Comparison of ENCODE assay signal across 8 cellular contexts in genomic region chr5:137753986-137754235, GRCh38. TPM values are rescaled to one million over a fixed set of nuclear protein-coding genes. Genes with fewer than 3 reads are reported as not detected.
DNase-seq lines count a peak whose midpoint lies in the region; ATAC-seq, FAIRE-seq and TF ChIP-seq lines count a peak whose summit lies in the region.

No MANE protein-coding gene starts in this region.

- H3K4me1 ChIP-seq in heart right ventricle, result peaks cover 4 to 42% (median 39%) of the 10 kb centered on the region in 9 donors
- peaks cover 0 to 2% of the 10 kb centered on the region in 2 donors for H3K4me1 ChIP-seq in small intestine (ENCODE audit: control insufficient read depth in 2 of 2, insufficient read depth in 1 of 2, low read depth in 1 of 2, low read length in 1 of 2)

- H3K36me3 ChIP-seq in heart right ventricle (peaks cover 0 to 32% (median 0%) of the 10 kb centered on the region in 9 donors), small intestine (ENCODE audit: control insufficient read depth in 2 of 2, insufficient read depth in 2 of 2, low read length in 2 of 2) (peaks cover 0 to 3% of the 10 kb centered on the region in 2 donors)

- ATAC-seq in HG02884 (IDR thresholded peaks at IDR 0.05; ENCODE audit: unreplicated experiment), result peak; percentile 10
- ATAC-seq in heart right ventricle, result peak in 3 of 8 donors; percentile 10 to 43 (median 18)

- no peaks in the 10 kb centered on the region for H3K27me3 ChIP-seq in heart right ventricle
- no peaks in the 10 kb centered on the region for H3K27me3 ChIP-seq in small intestine (ENCODE audit: control insufficient read depth in 2 of 2, insufficient read depth in 2 of 2, low read length in 2 of 2)

- H3K4me3 ChIP-seq in WI38 (ENCODE audit: low read depth, low read length) (peak overlapping the region; percentile 97), heart right ventricle (peak overlapping the region; percentile 69 to 97 (median 88)), small intestine (ENCODE audit: low read depth in 1 of 2, low read length in 2 of 2) (peak overlapping the region; percentile 85 to 96)

- H3K9me3 ChIP-seq in heart right ventricle, result no peaks in the 10 kb centered on the region
- no peaks in the 10 kb centered on the region for H3K9me3 ChIP-seq in small intestine (ENCODE audit: control insufficient read depth, low read depth)

- H3K27ac ChIP-seq in heart right ventricle (peak overlapping the region; percentile 92 to 100 (median 99)), small intestine (ENCODE audit: low read depth in 1 of 2, low read length in 1 of 2) (peak overlapping the region; percentile 98 to 100)

- intact Hi-C loops in heart right ventricle (cut with DNase I), result loop anchor here in 4 of 10 donors (5.0 to 10.0 kb wide), 3 partner anchors 278 to 381 kb away; partner anchors contain the start of genes FAM13B (in 2 of the 4) and NME5 (in 2 of the 4)

- no peak for FAIRE-seq in small intestine (lab: Jason Lieb, UNC)

- TF ChIP-seq CTCF in WI38 (IDR thresholded peaks at IDR 0.05; ENCODE audit: low read depth, low read length) (no peak), heart right ventricle (IDR thresholded peaks at IDR 0.05) (no peak)

- peak in 2 of 3 experiments; percentile 85 for DNase-seq in NCI-H1417 (lab: John Stamatoyannopoulos, UW)
- no peak for DNase-seq in NCI-H1417 treated with DMSO at 0.1 percent for 48 hours (lab: John Stamatoyannopoulos, UW)
- DNase-seq in heart right ventricle, result no peak
- DNase-seq in small intestine, result no peak
- no peak for DNase-seq in dedifferentiated amniotic fluid mesenchymal stem cell (ENCODE audit: extremely low spot score)
- DNase-seq in NCI-H1092 treated with DMSO at 0.1 percent for 48 hours (lab: John Stamatoyannopoulos, UW), result no peak

- 0 to 4% methylated on average over 21 of the region's 21 CpGs for WGBS in heart right ventricle, 2 donors
- 0 to 1% (median 0%) methylated on average over 17 to 21 of the region's 21 CpGs for WGBS in small intestine, 3 donors

RNA-seq across cellular contexts. Expression of gene HNRNPA0, which starts 0.3 kb away (rescaled TPM):
- total RNA-seq in heart right ventricle, result 10 to 100 TPM; 12.4 to 23.8 (median 17.4) TPM
- polyA plus RNA-seq in heart right ventricle (10 to 100 TPM in 1 of 2 donors, 1 to 10 TPM in 1; 7.9 to 17.9 TPM), small intestine (10 to 100 TPM; 17.6 to 38.6 (median 17.7) TPM)

RNA-seq across cellular contexts. Expression of gene KLHL3, which starts 18.0 kb away (rescaled TPM):
- 10 to 100 TPM; 20.4 to 37.4 (median 28.2) TPM for total RNA-seq in heart right ventricle
- polyA plus RNA-seq in heart right ventricle (10 to 100 TPM; 12.4 to 23.2 TPM), small intestine (1 to 10 TPM in 1 of 3 donors, under 1 TPM in 2; 0.67 to 2.8 (median 0.81) TPM)

Comparison
In these comparisons a context has a peak if more than half of its experiments do, and no peak if none do; other contexts are left out.
1. DNase-seq: peak in NCI-H1417 (2 of 3); none in NCI-H1417 treated with DMSO at 0.1 percent for 48 hours (single experiment), heart right ventricle (0 of 2), small intestine (single experiment), dedifferentiated amniotic fluid mesenchymal stem cell (single experiment) and NCI-H1092 treated with DMSO at 0.1 percent for 48 hours (single experiment).
2. Peak in every context shown above with its lines, with median percentiles within 50 percentile points of each other: H3K4me3 ChIP-seq.